8 cellular contexts compared by ENCODE assay signal in genomic region chr7:22853674-22854157, GRCh38. TPM values are rescaled to one million over a fixed set of nuclear protein-coding genes. Genes with fewer than 3 reads are reported as not detected.
A peak's percentile ranks its signal among the peaks of the same experiment; 100 is the strongest.
DNase-seq lines count a peak whose midpoint lies in the region; ATAC-seq, FAIRE-seq and TF ChIP-seq lines count a peak whose summit lies in the region.

No MANE protein-coding gene starts in this region.

- peak overlapping the region; percentile 90 to 98 (median 94) for H3K4me3 Mint-ChIP-seq in naive thymus-derived CD4-positive, alpha-beta T cell

- H3K9me3 ChIP-seq in Peyer's patch = no peaks in the 10 kb centered on the region
- no peaks in the 10 kb centered on the region for H3K9me3 ChIP-seq in naive thymus-derived CD4-positive, alpha-beta T cell (ENCODE audit: control insufficient read depth in 2 of 3, low read length in 3 of 3)

- peak overlapping the region; percentile 85 to 97 (median 94) for H3K27ac Mint-ChIP-seq in naive thymus-derived CD4-positive, alpha-beta T cell

- H3K27me3 ChIP-seq in ACC112 (ENCODE audit: insufficient read depth, low read length) (no peaks in the 10 kb centered on the region), Peyer's patch (no peaks in the 10 kb centered on the region)
- H3K27me3 ChIP-seq in naive thymus-derived CD4-positive, alpha-beta T cell (ENCODE audit: control insufficient read depth in 2 of 2, insufficient read depth in 2 of 2, low read length in 2 of 2) = no peaks in the 10 kb centered on the region

- TF ChIP-seq CTCF in Peyer's patch (IDR thresholded peaks at IDR 0.05) (peak in 2 of 6 experiments; percentile 98 to 99), coronary artery (IDR thresholded peaks at IDR 0.05) (peak; percentile 96)

- H3K36me3 ChIP-seq in ACC112 (ENCODE audit: insufficient read depth, low read length) (peaks cover 5% of the 10 kb centered on the region), Peyer's patch (no peaks in the 10 kb centered on the region)
- peaks cover 0 to 11% (median 0%) of the 10 kb centered on the region in 3 experiments for H3K36me3 ChIP-seq in naive thymus-derived CD4-positive, alpha-beta T cell (ENCODE audit: control insufficient read depth in 2 of 3, insufficient read depth in 3 of 3, low read length in 3 of 3)

- peaks cover 23% of the 10 kb centered on the region for H3K79me2 ChIP-seq in ACC112 (ENCODE audit: control insufficient read depth, insufficient read depth, low read length, unreplicated experiment)

- peak; percentile 33 for DNase-seq in GM18507 (ENCODE audit: extremely low spot score, insufficient read length, low read depth)
- DNase-seq in Peyer's patch = peak in 2 of 3 donors; percentile 64 to 70
- DNase-seq in coronary artery (ENCODE audit: low spot score) = no peak
- peak in 8 of 9 donors; percentile 60 to 85 (median 76) for DNase-seq in naive thymus-derived CD4-positive, alpha-beta T cell
- DNase-seq in SW480 (ENCODE audit: low spot score) = no peak
- no peak for DNase-seq in inferior parietal cortex (ENCODE audit: extremely low spot score)

- H3K4me1 ChIP-seq in ACC112 (ENCODE audit: control insufficient read depth, insufficient read depth, low read length, unreplicated experiment) (peaks cover 33% of the 10 kb centered on the region), Peyer's patch (peaks cover 0 to 9% (median 0%) of the 10 kb centered on the region in 4 donors)
- H3K4me1 ChIP-seq in naive thymus-derived CD4-positive, alpha-beta T cell (ENCODE audit: control insufficient read depth in 2 of 2, insufficient read depth in 2 of 2, low read length in 2 of 2) = peaks cover 0 to 4% of the 10 kb centered on the region in 2 donors

- TF ChIP-seq POLR2A in Peyer's patch (IDR thresholded peaks at IDR 0.05) = no peak

- peak; percentile 26 for FAIRE-seq in GM18507 (lab: Jason Lieb, UNC)

- H3K27me3 Mint-ChIP-seq in naive thymus-derived CD4-positive, alpha-beta T cell = peaks cover 0 to 6% (median 0%) of the 10 kb centered on the region in 5 donors

- H3K4me3 ChIP-seq in ACC112 (ENCODE audit: low read depth, low read length) (peak overlapping the region; percentile 82), Peyer's patch (peak overlapping the region; percentile 56 to 98 (median 84)), coronary artery (peak overlapping the region; percentile 80)
- peak overlapping the region; percentile 88 for H3K4me3 ChIP-seq in naive thymus-derived CD4-positive, alpha-beta T cell (ENCODE audit: low read length)

- POLR2A ChIA-PET in naive thymus-derived CD4-positive, alpha-beta T cell (lab: Charles Lee) = interaction anchor here (1.2 kb wide), 1 partner anchor 31 kb away, joined by 3 read pairs; no protein-coding TSS in a partner anchor

- no peak overlapping the region for H2AFZ ChIP-seq in ACC112 (ENCODE audit: low read length, unreplicated experiment)

- H3K36me3 Mint-ChIP-seq in naive thymus-derived CD4-positive, alpha-beta T cell = peaks cover 4 to 10% (median 5%) of the 10 kb centered on the region in 5 donors

- ATAC-seq in HG02943 (IDR thresholded peaks at IDR 0.05; ENCODE audit: low read depth, unreplicated experiment) = peak; percentile 29
- peak; percentile 93 for ATAC-seq in naive thymus-derived CD4-positive, alpha-beta T cell

- CTCF ChIA-PET in naive thymus-derived CD4-positive, alpha-beta T cell (lab: Charles Lee) = no interaction called here

- H3K9me3 Mint-ChIP-seq in naive thymus-derived CD4-positive, alpha-beta T cell = no peaks in the 10 kb centered on the region

- peaks cover 11 to 31% (median 16%) of the 10 kb centered on the region in 7 donors for H3K4me1 Mint-ChIP-seq in naive thymus-derived CD4-positive, alpha-beta T cell

- H3K27ac ChIP-seq in ACC112 (ENCODE audit: low read depth, low read length) (no peak overlapping the region; the same call in 1 of the 2 replicates), Peyer's patch (peak overlapping the region; percentile 81 to 96 (median 90)), coronary artery (peak overlapping the region; percentile 96 to 97)
- peak overlapping the region; percentile 93 for H3K27ac ChIP-seq in naive thymus-derived CD4-positive, alpha-beta T cell (ENCODE audit: low read depth, low read length)

- intact Hi-C loops in naive thymus-derived CD4-positive, alpha-beta T cell (cut with micrococcal nuclease) = loop anchor here (1.0 to 10.0 kb wide), 16 partner anchors 31 to 1427 kb away; partner anchors contain the start of genes HYCC1 (in 2 of the 2), KLHL7 (in 2 of the 2), TOMM7 (in 2 of the 2) and CCDC126 (in 1 of the 2)

RNA-seq across cellular contexts. Expression of gene TOMM7, which starts 31.1 kb away (rescaled TPM):
- 10 to 100 TPM; 78.6 to 89.8 (median 82.8) TPM for total RNA-seq in Peyer's patch
- total RNA-seq in naive thymus-derived CD4-positive, alpha-beta T cell = 100 to 1,000 TPM; 302 to 737 (median 649) TPM
- polyA plus RNA-seq in naive thymus-derived CD4-positive, alpha-beta T cell = 100 to 1,000 TPM; 331 to 412 TPM

Comparison
In these comparisons a context has a peak if more than half of its experiments do, and no peak if none do; other contexts are left out.
1. DNase-seq: peak in GM18507 (single experiment), Peyer's patch (2 of 3) and naive thymus-derived CD4-positive, alpha-beta T cell (8 of 9); none in coronary artery (single experiment), SW480 (single experiment) and inferior parietal cortex (single experiment).
2. Peak in every context shown above with its lines, with median percentiles within 50 percentile points of each other: H3K4me3 ChIP-seq.